In genomic region chr11:104490182-104490581, GRCh38 we compare ENCODE assay signal across 24 cellular contexts.
"Had no signal": no experiment of that assay in that cellular context is flagged by ENCODE, and none has a peak within 500 bp of the region (broad histone marks: within the 10 kb centered on the region; RNA-seq: fewer than 3 reads in every experiment).

No MANE protein-coding gene starts in this region.

- H3K4me3 ChIP-seq: body of pancreas, cardiac muscle cell, left ventricle myocardium inferior, sigmoid colon, smooth muscle cell, testis, vagina had no signal

- ATAC-seq: body of pancreas; esophagus mucosa; natural killer cell treated with Interleukin-12 subunit alpha and Interleukin-12 subunit beta and Interleukin-15 and Interleukin-18, amount 100 ng/mL, for 72 hours; stimulated activated naive B cell treated with anti-CD40 and anti-IgM and Interleukin-4, amounts not matched to agents 10 μg/mL and 1 μg/mL and 100 μg/mL, for 72 hours; T-helper 17 cell had no signal

- H3K36me3 Mint-ChIP-seq: stimulated activated naive B cell treated with anti-CD40 and anti-IgM and Interleukin-4, amounts not matched to agents 10 μg/mL and 1 μg/mL and 100 μg/mL, for 72 hours; type B pancreatic cell had no signal

- DNase-seq: activated CD4-positive, alpha-beta T cell treated with anti-CD3 and anti-CD28 coated beads, Interleukin-2, amount 50 U/mL, for 1 hour; activated gamma-delta T cell treated with Interleukin-2 at 50 U/mL for 16 hours; effector memory CD4-positive, alpha-beta T cell; hippocampal formation; left ventricle myocardium inferior; mammary epithelial cell; retina; sigmoid colon; stimulated activated CD4-positive, alpha-beta T cell treated with anti-CD3 and anti-CD28 coated beads, Interleukin-15, amount 100 ng/mL, for 24 hours; stimulated activated naive B cell treated with anti-CD40 and anti-IgM and Interleukin-4, amounts not matched to agents 10 μg/mL and 1 μg/mL and 100 μg/mL, for 72 hours; SW 1271; T-helper 17 cell; testis had no signal

- H3K4me3 Mint-ChIP-seq: activated naive CD8-positive, alpha-beta T cell; activated T-helper 1 cell treated with anti-CD3 and anti-CD28 coated beads, Interleukin-12 subunit alpha, Interleukin-12 subunit beta, Interleukin-2, Interleukin-4 antibody, amounts not matched to agents 30 ng/mL and 10 ng/mL and 1 ng/mL, durations not matched to agents 14 hours and 24 hours and 36 hours; dendritic cell treated with granulocyte-macrophage colony-stimulating factor and Interleukin-4, amounts not matched to agents 40 ng/mL and 50 ng/mL, for 4 days; natural killer cell treated with Interleukin-12 subunit alpha and Interleukin-12 subunit beta and Interleukin-15 and Interleukin-18, amount 100 ng/mL, for 72 hours; stimulated activated naive B cell treated with anti-CD40 and anti-IgM and Interleukin-4, amounts not matched to agents 10 μg/mL and 1 μg/mL and 100 μg/mL, for 72 hours; T-helper 17 cell; type B pancreatic cell had no signal

- H3K27me3 Mint-ChIP-seq: activated naive CD8-positive, alpha-beta T cell; dendritic cell treated with granulocyte-macrophage colony-stimulating factor and Interleukin-4, amounts not matched to agents 40 ng/mL and 50 ng/mL, for 4 days; natural killer cell treated with Interleukin-12 subunit alpha and Interleukin-12 subunit beta and Interleukin-15 and Interleukin-18, amount 100 ng/mL, for 72 hours; progenitor cell of endocrine pancreas; stimulated activated naive B cell treated with anti-CD40 and anti-IgM and Interleukin-4, amounts not matched to agents 10 μg/mL and 1 μg/mL and 100 μg/mL, for 72 hours; T-helper 17 cell; type B pancreatic cell had no signal

- H3K27ac Mint-ChIP-seq: activated naive CD8-positive, alpha-beta T cell; activated T-helper 1 cell treated with anti-CD3 and anti-CD28 coated beads, Interleukin-12 subunit alpha, Interleukin-12 subunit beta, Interleukin-2, Interleukin-4 antibody, amounts not matched to agents 30 ng/mL and 10 ng/mL and 1 ng/mL, durations not matched to agents 14 hours and 24 hours and 36 hours; dendritic cell treated with granulocyte-macrophage colony-stimulating factor and Interleukin-4, amounts not matched to agents 40 ng/mL and 50 ng/mL, for 4 days; natural killer cell treated with Interleukin-12 subunit alpha and Interleukin-12 subunit beta and Interleukin-15 and Interleukin-18, amount 100 ng/mL, for 72 hours; progenitor cell of endocrine pancreas; stimulated activated naive B cell treated with anti-CD40 and anti-IgM and Interleukin-4, amounts not matched to agents 10 μg/mL and 1 μg/mL and 100 μg/mL, for 72 hours; T-helper 17 cell; type B pancreatic cell had no signal

- H3K4me1 Mint-ChIP-seq: stimulated activated naive B cell treated with anti-CD40 and anti-IgM and Interleukin-4, amounts not matched to agents 10 μg/mL and 1 μg/mL and 100 μg/mL, for 72 hours; T-helper 17 cell had no signal
